Comparison of ENCODE assay signal across 22 cellular contexts in genomic region chr3:46389306-46389705, GRCh38. TPM values are rescaled to one million over a fixed set of nuclear protein-coding genes. Genes with fewer than 3 reads are reported as not detected.
"Had no signal": no experiment of that assay in that cellular context is flagged by ENCODE, and none has a peak within 500 bp of the region (broad histone marks: within the 10 kb centered on the region; RNA-seq: fewer than 3 reads in every experiment).

No MANE protein-coding gene starts in this region.

- DNase-seq: KBM-7, NCI-H1092, NCI-H1105 treated with DMSO at 0.1 percent for 48 hours, NCI-H1417 treated with DMSO at 0.1 percent for 48 hours, NCI-H146, NCI-H1694 treated with DMSO at 0.1 percent for 48 hours, NCI-H2029, NCI-H2081 treated with DMSO at 0.1 percent for 48 hours, NCI-H2171, NCI-H226, NCI-H446, NCI-H510A, NCI-H524 treated with DMSO at 0.1 percent for 48 hours, NCI-H69, NCI-H774, SHP77, SK-N-SH had no signal

- H3K4me2 ChIP-seq: SK-N-SH had no signal

- H3K9me2 ChIP-seq: SK-N-SH had no signal

- H3K27ac ChIP-seq: HL-60, RWPE1 had no signal

- H3K9me3 ChIP-seq: SK-N-SH had no signal

RNA-seq across cellular contexts. Expression of gene CCRL2, which starts 17.8 kb away (rescaled TPM):
- total RNA-seq: MCF 10A, SK-MEL-5 had no signal

RNA-seq across cellular contexts. Expression of gene CCR5, which starts 18.6 kb away (rescaled TPM):
- total RNA-seq: LHCN-M2, MCF 10A, SK-MEL-5 had no signal

RNA-seq across cellular contexts. Expression of gene CCR2, which starts 35.4 kb away (rescaled TPM):
- total RNA-seq: LHCN-M2, MCF 10A, SK-MEL-5 had no signal
